ENCODE assay signal across 35 cellular contexts in the genomic region with DNA sequence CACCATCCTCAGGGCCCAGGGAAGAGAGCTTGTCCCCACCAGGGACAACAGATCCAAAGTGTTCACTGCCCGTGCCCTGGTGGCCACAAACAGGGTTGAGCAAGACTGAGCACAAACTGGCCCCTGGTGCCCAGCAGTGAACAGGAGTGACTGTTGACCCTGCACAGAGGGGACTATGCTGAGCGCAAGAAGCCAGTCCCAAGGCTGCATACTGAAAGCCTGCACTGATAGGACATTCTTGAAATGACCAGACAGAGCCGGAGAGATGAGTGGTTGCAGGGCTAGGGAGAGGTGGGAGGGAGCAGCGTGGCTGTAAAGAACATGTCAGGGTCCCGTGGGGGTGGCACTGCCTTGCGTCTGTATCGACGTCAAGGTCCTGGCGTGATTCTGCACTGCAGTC. TPM values are rescaled to one million over a fixed set of nuclear protein-coding genes. Genes with fewer than 3 reads are reported as not detected.
DNase-seq lines count a peak whose midpoint lies in the region; ATAC-seq, FAIRE-seq and TF ChIP-seq lines count a peak whose summit lies in the region.
"Had no signal": no experiment of that assay in that cellular context is flagged by ENCODE, and none has a peak within 500 bp of the region (broad histone marks: within the 10 kb centered on the region; RNA-seq: fewer than 3 reads in every experiment).

No MANE protein-coding gene starts in this region.

- intact Hi-C loops in CD4-positive, alpha-beta T cell (cut with DNase I, micrococcal nuclease), result no loop called here
- intact Hi-C loops in kidney (cut with DNase I), result no loop called here

- TF ChIP-seq CTCF in CD4-positive, alpha-beta T cell (IDR thresholded peaks at IDR 0.05), result no peak
- TF ChIP-seq CTCF in cardiac fibroblast (IDR thresholded peaks at IDR 0.05; ENCODE audit: low read depth, low read length) (no peak), neural progenitor cell (IDR thresholded peaks at IDR 0.05) (no peak), kidney (IDR thresholded peaks at IDR 0.05; ENCODE audit: borderline replicate concordance, extremely low read depth, insufficient read depth) (no peak)

- no peaks in the 10 kb centered on the region for H3K79me2 ChIP-seq in neural progenitor cell (ENCODE audit: low read depth)

- no peaks in the 10 kb centered on the region for H3K27me3 Mint-ChIP-seq in CD4-positive, alpha-beta T cell
- peaks cover 6% of the 10 kb centered on the region for H3K27me3 Mint-ChIP-seq in neural progenitor cell (ENCODE audit: insufficient read depth, low read depth)

- H2AFZ ChIP-seq in neural progenitor cell (replicated peaks), result no peak overlapping the region

- H3K4me3 ChIP-seq in cardiac fibroblast (replicated peaks in 1 of 2; ENCODE audit: low read depth in 2 of 2, low read length in 2 of 2), result no peak overlapping the region
- H3K4me3 ChIP-seq in neural progenitor cell, result no peak overlapping the region
- no peak overlapping the region for H3K4me3 ChIP-seq in kidney (ENCODE audit: low read length in 2 of 2)
- H3K4me3 ChIP-seq: Peyer's patch, transverse colon had no signal

- ATAC-seq in CD4-positive, alpha-beta T cell (ENCODE audit: poor library complexity), result no peak
- no peak for ATAC-seq in GM18520 (IDR thresholded peaks at IDR 0.05; ENCODE audit: unreplicated experiment)
- ATAC-seq: esophagus mucosa; left cardiac atrium; natural killer cell treated with Interleukin-12 subunit alpha and Interleukin-12 subunit beta and Interleukin-15 and Interleukin-18, amount 100 ng/mL, for 72 hours had no signal

- POLR2A ChIA-PET in CD4-positive, alpha-beta T cell (lab: Charles Lee), result interaction anchor here (0.5 kb wide), 1 partner anchor 348 kb away, joined by 3 read pairs; no protein-coding TSS in a partner anchor

- H3K9me3 Mint-ChIP-seq in CD4-positive, alpha-beta T cell, result no peaks in the 10 kb centered on the region
- no peaks in the 10 kb centered on the region for H3K9me3 Mint-ChIP-seq in neural progenitor cell
- H3K9me3 Mint-ChIP-seq: activated T-cell treated with anti-CD3 and anti-CD28 coated beads, Interleukin-2, amount 50 U/mL, for 24 hours; central memory CD8-positive, alpha-beta T cell; natural killer cell treated with Interleukin-12 subunit alpha and Interleukin-12 subunit beta and Interleukin-15 and Interleukin-18, amount 100 ng/mL, for 72 hours had no signal

- no peak for DNase-seq in CD4-positive, alpha-beta T cell
- DNase-seq in HTR-8/SVneo (ENCODE audit: insufficient read length, low spot score) (no peak), cardiac fibroblast (ENCODE audit: low read depth in 2 of 2) (peak; percentile 35 to 46), neural progenitor cell (ENCODE audit: low spot score) (no peak), kidney (no peak), cerebellar cortex (ENCODE audit: low spot score) (no peak)
- DNase-seq: activated CD4-positive, alpha-beta T cell treated with anti-CD3 and anti-CD28 coated beads for 4 hours; activated gamma-delta T cell; activated T-cell treated with anti-CD3 and anti-CD28 coated beads, Interleukin-2, amount 50 U/mL, for 24 hours; C1 segment of cervical spinal cord; COR-L47; dermis blood vessel endothelial cell; DMS53; GF-D8; KBM-7; left cardiac atrium; mammary epithelial cell; NCI-H2029; NCI-H226; NCI-H69; Peyer's patch; SHP77 treated with DMSO at 0.1 percent for 48 hours; stimulated activated CD4-positive, alpha-beta T cell treated with anti-CD3 and anti-CD28 coated beads, Interleukin-15, amount 100 ng/mL, for 24 hours; stimulated activated CD4-positive, alpha-beta T cell treated with anti-CD3 and anti-CD28 coated beads, Interleukin-4, amount 100 ng/mL, for 4 hours; T1000; transverse colon had no signal

- H3K4me2 ChIP-seq in neural progenitor cell, result no peak overlapping the region

- no peak overlapping the region for H3K9ac ChIP-seq in neural progenitor cell
- no peak overlapping the region for H3K9ac ChIP-seq in kidney (ENCODE audit: low read length in 2 of 2)

- FAIRE-seq in HTR-8/SVneo (lab: Jason Lieb, UNC) (peak; percentile 80), kidney (lab: Jason Lieb, UNC) (no peak)
- FAIRE-seq: frontal cortex had no signal

- H3K36me3 ChIP-seq in neural progenitor cell (no peaks in the 10 kb centered on the region), kidney (ENCODE audit: control insufficient read depth in 1 of 2, insufficient read depth in 2 of 2, low read length in 2 of 2) (no peaks in the 10 kb centered on the region)
- H3K36me3 ChIP-seq: Peyer's patch, transverse colon had no signal

- H3F3A ChIP-seq in neural progenitor cell (ENCODE audit: low read depth), result peaks cover 19% of the 10 kb centered on the region

- H3K4me1 ChIP-seq in neural progenitor cell, result no peaks in the 10 kb centered on the region
- no peaks in the 10 kb centered on the region for H3K4me1 ChIP-seq in kidney (ENCODE audit: control insufficient read depth in 1 of 2, insufficient read depth in 1 of 2, low read depth in 1 of 2, low read length in 2 of 2)

- no peak overlapping the region for H3K27ac ChIP-seq in CD4-positive, alpha-beta T cell (ENCODE audit: low read depth, low read length)
- H3K27ac ChIP-seq in neural progenitor cell (no peak overlapping the region), kidney (ENCODE audit: low read depth in 2 of 2, low read length in 2 of 2) (no peak overlapping the region)
- H3K27ac ChIP-seq: Peyer's patch, transverse colon, VCaP had no signal

- H3K27me3 ChIP-seq in CD4-positive, alpha-beta T cell (ENCODE audit: control insufficient read depth, insufficient read depth, low read length), result peaks cover 3% of the 10 kb centered on the region
- peaks cover 9% of the 10 kb centered on the region for H3K27me3 ChIP-seq in neural progenitor cell

- H4K20me1 ChIP-seq in neural progenitor cell (ENCODE audit: low read depth), result no peaks in the 10 kb centered on the region

- H3K27ac Mint-ChIP-seq in CD4-positive, alpha-beta T cell, result peak overlapping the region; percentile 47
- peak overlapping the region; percentile 87 for H3K27ac Mint-ChIP-seq in neural progenitor cell
- H3K27ac Mint-ChIP-seq: activated T-cell treated with anti-CD3 and anti-CD28 coated beads, Interleukin-2, amount 50 U/mL, for 24 hours; natural killer cell treated with Interleukin-12 subunit alpha and Interleukin-12 subunit beta and Interleukin-15 and Interleukin-18, amount 100 ng/mL, for 72 hours had no signal

- CTCF ChIA-PET in CD4-positive, alpha-beta T cell (lab: Charles Lee), result no interaction called here

- H3K36me3 Mint-ChIP-seq in CD4-positive, alpha-beta T cell (ENCODE audit: low read depth), result no peaks in the 10 kb centered on the region
- no peaks in the 10 kb centered on the region for H3K36me3 Mint-ChIP-seq in neural progenitor cell
- H3K36me3 Mint-ChIP-seq: natural killer cell treated with Interleukin-12 subunit alpha and Interleukin-12 subunit beta and Interleukin-15 and Interleukin-18, amount 100 ng/mL, for 72 hours had no signal

- H3K4me1 Mint-ChIP-seq in CD4-positive, alpha-beta T cell (ENCODE audit: low read depth), result peaks cover 18% of the 10 kb centered on the region
- peaks cover 8% of the 10 kb centered on the region for H3K4me1 Mint-ChIP-seq in neural progenitor cell

- H3K9me3 ChIP-seq in CD4-positive, alpha-beta T cell (ENCODE audit: control insufficient read depth, low read length), result no peaks in the 10 kb centered on the region
- H3K9me3 ChIP-seq in neural progenitor cell (ENCODE audit: low read depth), result no peaks in the 10 kb centered on the region
- no peaks in the 10 kb centered on the region for H3K9me3 ChIP-seq in kidney (ENCODE audit: control insufficient read depth in 1 of 2, low read length in 2 of 2)
- H3K9me3 ChIP-seq: Peyer's patch, transverse colon had no signal

- H3K4me3 Mint-ChIP-seq in CD4-positive, alpha-beta T cell, result no peak overlapping the region
- H3K4me3 Mint-ChIP-seq in neural progenitor cell, result no peak overlapping the region
- H3K4me3 Mint-ChIP-seq: activated T-cell treated with anti-CD3 and anti-CD28 coated beads, Interleukin-2, amount 50 U/mL, for 24 hours; central memory CD8-positive, alpha-beta T cell; natural killer cell treated with Interleukin-12 subunit alpha and Interleukin-12 subunit beta and Interleukin-15 and Interleukin-18, amount 100 ng/mL, for 72 hours had no signal

RNA-seq across cellular contexts. Expression of a gene that starts 2.9 kb away (rescaled TPM):
- total RNA-seq in CD4-positive, alpha-beta T cell, result 1 to 10 TPM; 1.7 to 1.8 TPM
- total RNA-seq in neural progenitor cell (ENCODE audit: low replicate concordance) (0.39 and 9.0 TPM in 2 replicates), kidney (1.6 TPM)
- polyA plus RNA-seq in kidney (ENCODE audit: insufficient read depth, low read depth, low replicate concordance), result 0.47 TPM
- total RNA-seq: transverse colon had no signal

RNA-seq across cellular contexts. Expression of a gene that starts 3.5 kb away (rescaled TPM):
- not detected for total RNA-seq in CD4-positive, alpha-beta T cell
- total RNA-seq in neural progenitor cell (ENCODE audit: low replicate concordance), result not detected in 2 replicates
- 0.38 TPM for total RNA-seq in kidney
- polyA plus RNA-seq in kidney (ENCODE audit: insufficient read depth, low read depth, low replicate concordance), result not detected
- total RNA-seq: dermis blood vessel endothelial cell; frontal cortex; left cardiac atrium; mucosa of gallbladder; natural killer cell treated with Interleukin-12 subunit alpha and Interleukin-12 subunit beta and Interleukin-15 and Interleukin-18, amount 100 ng/mL, for 72 hours; osteocyte; Peyer's patch had no signal
- polyA plus RNA-seq: AG04450 had no signal

RNA-seq across cellular contexts. Expression of a gene that starts 13.9 kb away (rescaled TPM):
- total RNA-seq in CD4-positive, alpha-beta T cell, result under 1 TPM; 0.19 to 0.22 TPM
- total RNA-seq in neural progenitor cell (ENCODE audit: low replicate concordance), result not detected in 2 replicates
- 1.1 TPM for total RNA-seq in kidney
- polyA plus RNA-seq in kidney (ENCODE audit: insufficient read depth, low read depth, low replicate concordance), result 0.26 TPM
- total RNA-seq: frontal cortex had no signal

RNA-seq across cellular contexts. Expression of a gene that starts 23.0 kb away (rescaled TPM):
- 10 to 100 TPM; 57.7 to 59.6 TPM for total RNA-seq in CD4-positive, alpha-beta T cell
- total RNA-seq in neural progenitor cell (ENCODE audit: low replicate concordance), result 2.9 and 17.7 TPM in 2 replicates
- total RNA-seq in kidney, result 40.7 TPM
- polyA plus RNA-seq in kidney (ENCODE audit: insufficient read depth, low read depth, low replicate concordance), result 3.2 TPM

RNA-seq across cellular contexts. Expression of a gene that starts 30.5 kb away (rescaled TPM):
- total RNA-seq in CD4-positive, alpha-beta T cell, result 100 to 1,000 TPM; 249 to 251 TPM
- total RNA-seq in neural progenitor cell (ENCODE audit: low replicate concordance) (4.1 and 82.2 TPM in 2 replicates), kidney (578 TPM)
- 961 TPM for polyA plus RNA-seq in kidney (ENCODE audit: insufficient read depth, low read depth, low replicate concordance)

Comparison
In these comparisons a context has a peak if more than half of its experiments do, and no peak if none do; other contexts are left out.
1. DNase-seq: peak in cardiac fibroblast (2 of 2); none in CD4-positive, alpha-beta T cell (0 of 10), HTR-8/SVneo (single experiment), neural progenitor cell (single experiment), kidney (single experiment) and cerebellar cortex (single experiment).